16 cellular contexts compared by ENCODE assay signal in genomic region chr5:56676091-56676768, GRCh38.
DNase-seq lines count a peak whose midpoint lies in the region; ATAC-seq and TF ChIP-seq lines count a peak whose summit lies in the region.
"Had no signal": no experiment of that assay in that cellular context is flagged by ENCODE, and none has a peak within 500 bp of the region (broad histone marks: within the 10 kb centered on the region; RNA-seq: fewer than 3 reads in every experiment).

No MANE protein-coding gene starts in this region.

- 51% methylated on average over 4 of the region's 4 CpGs for WGBS in suprapubic skin

- no peaks in the 10 kb centered on the region for H3K9me2 ChIP-seq in OCI-LY7 (ENCODE audit: insufficient read depth, low read length)

- H3K4me3 ChIP-seq in suprapubic skin (no peak overlapping the region), ascending aorta (no peak overlapping the region), OCI-LY7 (ENCODE audit: low read depth, low read length, poor library complexity, severe bottlenecking) (no peak overlapping the region)
- H3K4me3 ChIP-seq: coronary artery, skin epidermis had no signal

- no peak overlapping the region for H2AFZ ChIP-seq in OCI-LY7 (ENCODE audit: low read length)

- H3K36me3 ChIP-seq in suprapubic skin (no peaks in the 10 kb centered on the region), ascending aorta (no peaks in the 10 kb centered on the region), OCI-LY7 (ENCODE audit: insufficient read depth, low read length) (no peaks in the 10 kb centered on the region)

- ATAC-seq in GM19463 (IDR thresholded peaks at IDR 0.05; ENCODE audit: unreplicated experiment) (peak; percentile 94), HG02884 (IDR thresholded peaks at IDR 0.05; ENCODE audit: unreplicated experiment) (no peak)
- ATAC-seq: activated naive CD8-positive, alpha-beta T cell treated with anti-CD3 and anti-CD28 coated beads, Interleukin-2, amount 50 U/mL, for 24 hours had no signal

- H3K9me3 ChIP-seq in suprapubic skin (no peaks in the 10 kb centered on the region), ascending aorta (no peaks in the 10 kb centered on the region), OCI-LY7 (ENCODE audit: low read length) (no peaks in the 10 kb centered on the region)

- H3K27me3 ChIP-seq in suprapubic skin = no peaks in the 10 kb centered on the region
- no peaks in the 10 kb centered on the region for H3K27me3 ChIP-seq in ascending aorta

- BruUV-seq in OCI-LY7 (replicated peaks; lab: Mats Ljungman, UMichigan) = no TSS peak

- POLR2A ChIA-PET in OCI-LY7 (lab: Charles Lee) = interaction anchor here (0.8 to 3.9 kb wide), 5 partner anchors 7 to 85 kb away, joined by 3 to 33 read pairs (median 3); no protein-coding TSS in a partner anchor

- no peaks in the 10 kb centered on the region for H3K79me2 ChIP-seq in OCI-LY7 (ENCODE audit: insufficient read depth, low read depth, low read length)

- intact Hi-C loops in ascending aorta (cut with DNase I) = no loop called here
- intact Hi-C loops in OCI-LY7 (cut with micrococcal nuclease; ENCODE audit: unreplicated experiment) = loop anchor here (10.0 kb wide), 1 partner anchor 401 kb away; no protein-coding TSS in a partner anchor

- H4K20me1 ChIP-seq in OCI-LY7 (ENCODE audit: insufficient read depth, low read length) = no peaks in the 10 kb centered on the region

- CTCF ChIA-PET in OCI-LY7 (lab: Charles Lee; ENCODE audit: unreplicated experiment) = interaction anchor here (1.0 kb wide), 1 partner anchor 14 kb away, joined by 3 read pairs; no protein-coding TSS in a partner anchor

- peak; percentile 77 for DNase-seq in M059J (ENCODE audit: low read depth)
- DNase-seq in erythroblast (lab: John Stamatoyannopoulos, UW) = peak; percentile 74 to 86
- no peak for DNase-seq in suprapubic skin (ENCODE audit: low spot score in 2 of 2)
- DNase-seq in NCI-H146 treated with DMSO at 0.1 percent for 48 hours (lab: John Stamatoyannopoulos, UW; ENCODE audit: unreplicated experiment) = no peak
- no peak for DNase-seq in ascending aorta (ENCODE audit: low spot score in 2 of 2)
- DNase-seq in OCI-LY7 (ENCODE audit: low spot score) = no peak
- DNase-seq: activated CD8-positive, alpha-beta memory T cell treated with anti-CD3 and anti-CD28 coated beads, Interleukin-2, amount 50 U/mL, for 48 hours; activated naive CD8-positive, alpha-beta T cell treated with anti-CD3 and anti-CD28 coated beads, Interleukin-2, amount 50 U/mL, for 24 hours; DMS 273 treated with DMSO at 0.1 percent for 48 hours; NCI-H1105 treated with DMSO at 0.1 percent for 48 hours; NCI-H69; SHP77 treated with DMSO at 0.1 percent for 48 hours had no signal

- TF ChIP-seq CTCF in suprapubic skin (IDR thresholded peaks at IDR 0.05) (no peak), ascending aorta (IDR thresholded peaks at IDR 0.05) (no peak), OCI-LY7 (conservative IDR thresholded peaks at IDR 0.05; ENCODE audit: low read length) (no peak)

- TF ChIP-seq EP300 in suprapubic skin (IDR thresholded peaks at IDR 0.05) = no peak

- TF ChIP-seq POLR2A in erythroblast (IDR thresholded peaks at IDR 0.05; ENCODE audit: low read length) = no peak
- no peak for TF ChIP-seq POLR2A in suprapubic skin (IDR thresholded peaks at IDR 0.05)

- H3K4me1 ChIP-seq in suprapubic skin = peaks cover 29% of the 10 kb centered on the region
- no peaks in the 10 kb centered on the region for H3K4me1 ChIP-seq in ascending aorta
- peaks cover 23% of the 10 kb centered on the region for H3K4me1 ChIP-seq in OCI-LY7 (ENCODE audit: insufficient read depth, low read length, poor library complexity, severe bottlenecking)

- H3K4me2 ChIP-seq in OCI-LY7 (ENCODE audit: low read length) = no peak overlapping the region

- H3K27ac ChIP-seq in suprapubic skin (peak overlapping the region; percentile 8), ascending aorta (no peak overlapping the region), OCI-LY7 (ENCODE audit: low read depth, low read length, poor library complexity, severe bottlenecking) (no peak overlapping the region)
- H3K27ac ChIP-seq: coronary artery had no signal

Comparison
In these comparisons a context has a peak if more than half of its experiments do, and no peak if none do; other contexts are left out.
1. DNase-seq: peak in M059J (single experiment) and erythroblast (2 of 2); none in suprapubic skin (0 of 2), NCI-H146 treated with DMSO at 0.1 percent for 48 hours (single experiment), ascending aorta (0 of 2) and OCI-LY7 (single experiment).